Comparison of ENCODE assay signal across 9 cellular contexts in genomic region chr6:31070711-31071197, GRCh38. TPM values are rescaled to one million over a fixed set of nuclear protein-coding genes. Genes with fewer than 3 reads are reported as not detected.
DNase-seq lines count a peak whose midpoint lies in the region; ATAC-seq and TF ChIP-seq lines count a peak whose summit lies in the region.
"Had no signal": no experiment of that assay in that cellular context is flagged by ENCODE, and none has a peak within 500 bp of the region (broad histone marks: within the 10 kb centered on the region; RNA-seq: fewer than 3 reads in every experiment).

No MANE protein-coding gene starts in this region.

- H4K20me1 ChIP-seq in Loucy (ENCODE audit: insufficient read depth, low read length, poor library complexity, severe bottlenecking) = no peaks in the 10 kb centered on the region

- TF ChIP-seq POLR2A in body of pancreas (IDR thresholded peaks at IDR 0.05) = no peak
- no peak for TF ChIP-seq POLR2A in vagina (IDR thresholded peaks at IDR 0.05)

- 30 to 38% methylated on average over 6 of the region's 6 CpGs for WGBS in body of pancreas, 2 donors

- H3K9me2 ChIP-seq in Loucy (replicated peaks; ENCODE audit: low read depth, low read length) = no peaks in the 10 kb centered on the region

- ATAC-seq in body of pancreas = peak; percentile 87
- peak; percentile 70 for ATAC-seq in left colon
- no peak for ATAC-seq in HG03571 (IDR thresholded peaks at IDR 0.05; ENCODE audit: unreplicated experiment)
- ATAC-seq in HG02678 (IDR thresholded peaks at IDR 0.05; ENCODE audit: unreplicated experiment) = no peak

- no peak overlapping the region for H3K9ac ChIP-seq in Loucy (ENCODE audit: low read depth, low read length, poor library complexity, severe bottlenecking)

- no peak overlapping the region for H3K4me3 ChIP-seq in Loucy (ENCODE audit: low read length, poor library complexity, severe bottlenecking)
- no peak overlapping the region for H3K4me3 ChIP-seq in body of pancreas
- no peak overlapping the region for H3K4me3 ChIP-seq in vagina

- no peaks in the 10 kb centered on the region for H3K36me3 ChIP-seq in Loucy (ENCODE audit: insufficient read depth, low read length)
- no peaks in the 10 kb centered on the region for H3K36me3 ChIP-seq in body of pancreas (replicated peaks in 1 of 2; ENCODE audit: insufficient read depth in 1 of 2, low read depth in 2 of 2)
- no peaks in the 10 kb centered on the region for H3K36me3 ChIP-seq in vagina

- no peak overlapping the region for H3K4me2 ChIP-seq in Loucy (ENCODE audit: low read depth, low read length, poor library complexity, severe bottlenecking)

- peak; percentile 81 for DNase-seq in ELR (ENCODE audit: low read depth)
- DNase-seq in body of pancreas = peak; percentile 37 to 65 (median 58)
- peak in 1 of 2 donors; percentile 22 for DNase-seq in left colon
- no peak for DNase-seq in vagina (ENCODE audit: extremely low spot score in 2 of 2)
- DNase-seq in NCI-H2107 treated with DMSO at 0.1 percent for 48 hours (lab: John Stamatoyannopoulos, UW; ENCODE audit: unreplicated experiment) = no peak

- intact Hi-C loops in body of pancreas (cut with DNase I) (loop anchor here (10.0 kb wide), 1 partner anchor 236 kb away; no protein-coding TSS in a partner anchor), left colon (cut with DNase I, micrococcal nuclease) (loop anchor here in 1 of 2 donors (5.0 kb wide), 1 partner anchor 153 kb away; no protein-coding TSS in a partner anchor), vagina (cut with DNase I) (no loop called here)

- H3F3A ChIP-seq in Loucy (ENCODE audit: low read depth) = no peaks in the 10 kb centered on the region

- H3K9me3 ChIP-seq in Loucy (ENCODE audit: insufficient read depth, low read depth, low read length) = no peaks in the 10 kb centered on the region
- H3K9me3 ChIP-seq in body of pancreas = no peaks in the 10 kb centered on the region
- no peaks in the 10 kb centered on the region for H3K9me3 ChIP-seq in vagina

- H3K27me3 ChIP-seq in Loucy (ENCODE audit: insufficient read depth, low read length, poor library complexity, severe bottlenecking) (no peaks in the 10 kb centered on the region), body of pancreas (no peaks in the 10 kb centered on the region), vagina (no peaks in the 10 kb centered on the region)

- peak overlapping the region; percentile 29; the same call in 1 of the 2 replicates for H2AFZ ChIP-seq in Loucy (ENCODE audit: low read length)

- no peaks in the 10 kb centered on the region for H3K79me2 ChIP-seq in Loucy (ENCODE audit: insufficient read depth, low read length)

- TF ChIP-seq CTCF in Loucy (conservative IDR thresholded peaks at IDR 0.05; ENCODE audit: low read length) (peak; percentile 53), body of pancreas (IDR thresholded peaks at IDR 0.05) (peak in 6 of 7 experiments; percentile 11 to 68 (median 58)), vagina (IDR thresholded peaks at IDR 0.05) (peak; percentile 14 to 52 (median 37))

- H3K4me1 ChIP-seq in Loucy (ENCODE audit: insufficient read depth, low read length, poor library complexity, severe bottlenecking) (no peaks in the 10 kb centered on the region), body of pancreas (no peaks in the 10 kb centered on the region), vagina (peaks cover 10% of the 10 kb centered on the region)

- H3K27ac ChIP-seq in body of pancreas (no peak overlapping the region), vagina (no peak overlapping the region)

RNA-seq across cellular contexts. Expression of gene C6orf15, which starts 41.6 kb away (rescaled TPM):
- total RNA-seq in body of pancreas = not detected
- not detected for total RNA-seq in left colon
- not detected for total RNA-seq in vagina
- total RNA-seq: activated CD8-positive, alpha-beta memory T cell treated with anti-CD3 and anti-CD28 coated beads for 36 hours had no signal

RNA-seq across cellular contexts. Expression of gene PSORS1C1, which starts 43.8 kb away (rescaled TPM):
- total RNA-seq in body of pancreas = 1 to 10 TPM; 1.6 to 3.4 TPM
- total RNA-seq in left colon = 1 to 10 TPM; 4.9 to 6.7 TPM
- 9.6 TPM for total RNA-seq in vagina
- total RNA-seq: activated CD8-positive, alpha-beta memory T cell treated with anti-CD3 and anti-CD28 coated beads for 36 hours had no signal

RNA-seq across cellular contexts. Expression of gene CDSN, which starts 49.5 kb away (rescaled TPM):
- total RNA-seq in body of pancreas (not detected), left colon (not detected), vagina (1.5 TPM)
- total RNA-seq: activated CD8-positive, alpha-beta memory T cell treated with anti-CD3 and anti-CD28 coated beads for 36 hours had no signal

Comparison
In these comparisons a context has a peak if more than half of its experiments do, and no peak if none do; other contexts are left out.
1. DNase-seq: peak in ELR (single experiment) and body of pancreas (4 of 4); none in vagina (0 of 2) and NCI-H2107 treated with DMSO at 0.1 percent for 48 hours (single experiment).
2. ATAC-seq: peak in body of pancreas (single experiment) and left colon (single experiment); none in HG03571 (single experiment) and HG02678 (single experiment).
3. Peak in every context shown above with its lines, with median percentiles within 50 percentile points of each other: CTCF ChIP-seq.